ENCODE assay signal across 8 cellular contexts in genomic region chr15:43800286-43801136, GRCh38. TPM values are rescaled to one million over a fixed set of nuclear protein-coding genes. Genes with fewer than 3 reads are reported as not detected.
A peak's percentile ranks its signal among the peaks of the same experiment; 100 is the strongest.
DNase-seq lines count a peak whose midpoint lies in the region; ATAC-seq and TF ChIP-seq lines count a peak whose summit lies in the region.

HYPK (plus strand) TSS chr15:43800599; CDS start chr15:43800623, 24 bp downstream.

- peaks cover 55% of the 10 kb centered on the region for H3K4me1 Mint-ChIP-seq in dendritic cell treated with granulocyte-macrophage colony-stimulating factor and Interleukin-4, amounts not matched to agents 40 ng/mL and 50 ng/mL, for 4 days (ENCODE audit: low read depth)

- H3K27ac Mint-ChIP-seq in dendritic cell treated with granulocyte-macrophage colony-stimulating factor and Interleukin-4, amounts not matched to agents 40 ng/mL and 50 ng/mL, for 4 days = peak within 1 kb of the TSS; percentile 85

- intact Hi-C loops in dendritic cell treated with granulocyte-macrophage colony-stimulating factor and Interleukin-4, amounts not matched to agents 40 ng/mL and 50 ng/mL, for 4 days (cut with micrococcal nuclease) = no loop called here
- intact Hi-C loops in left lung (cut with DNase I) = no loop called here

- TF ChIP-seq CTCF in AG10803 (conservative IDR thresholded peaks at IDR 0.05; ENCODE audit: low read length) (no peak), left lung (IDR thresholded peaks at IDR 0.05) (no peak)

- H3K36me3 Mint-ChIP-seq in dendritic cell treated with granulocyte-macrophage colony-stimulating factor and Interleukin-4, amounts not matched to agents 40 ng/mL and 50 ng/mL, for 4 days (ENCODE audit: low read depth) = peaks cover 97% of the 10 kb centered on the region

- peak; percentile 88 for DNase-seq in AG10803 (ENCODE audit: low read depth)
- peak; percentile 93 for DNase-seq in NCI-H69 (lab: John Stamatoyannopoulos, UW)
- DNase-seq in activated CD4-positive, alpha-beta T cell treated with anti-CD3 and anti-CD28 coated beads, Interleukin-2, amount 50 U/mL, for 1 hour = peak; percentile 90
- DNase-seq in left lung = peak; percentile 95 to 97
- DNase-seq in stimulated activated CD4-positive, alpha-beta T cell treated with anti-CD3 and anti-CD28 coated beads, Interleukin-2, amount 100 ng/mL, for 48 hours = peak; percentile 86 to 87

- no peaks in the 10 kb centered on the region for H3K9me3 ChIP-seq in left lung

- peak within 1 kb of the TSS; percentile 81 to 97 for H3K27ac ChIP-seq in left lung

- peaks cover 12 to 46% of the 10 kb centered on the region in 2 donors for H3K4me1 ChIP-seq in left lung

- no peaks in the 10 kb centered on the region for H3K27me3 Mint-ChIP-seq in dendritic cell treated with granulocyte-macrophage colony-stimulating factor and Interleukin-4, amounts not matched to agents 40 ng/mL and 50 ng/mL, for 4 days

- ATAC-seq in GM19043 (IDR thresholded peaks at IDR 0.05; ENCODE audit: low read depth, unreplicated experiment) (peak; percentile 92), HG03378 (IDR thresholded peaks at IDR 0.05; ENCODE audit: unreplicated experiment) (peak; percentile 61), left lung (peak; percentile 94)

- H3K27me3 ChIP-seq in left lung = no peaks in the 10 kb centered on the region

- peak within 1 kb of the TSS; percentile 99 for H3K4me3 ChIP-seq in AG10803 (ENCODE audit: low read length)
- H3K4me3 ChIP-seq in left lung = peak within 1 kb of the TSS; percentile 86

- H3K9me3 Mint-ChIP-seq in dendritic cell treated with granulocyte-macrophage colony-stimulating factor and Interleukin-4, amounts not matched to agents 40 ng/mL and 50 ng/mL, for 4 days = no peaks in the 10 kb centered on the region

- peak within 1 kb of the TSS; percentile 95 for H3K4me3 Mint-ChIP-seq in dendritic cell treated with granulocyte-macrophage colony-stimulating factor and Interleukin-4, amounts not matched to agents 40 ng/mL and 50 ng/mL, for 4 days

- H3K36me3 ChIP-seq in left lung = peaks cover 0 to 69% of the 10 kb centered on the region in 2 donors

RNA-seq across cellular contexts. Expression of gene HYPK, which starts in this region (rescaled TPM):
- total RNA-seq in left lung = 10 to 100 TPM in 1 of 2 donors, 1 to 10 TPM in 1; 9.2 to 14.1 TPM

Comparison
In these comparisons a context has a peak if more than half of its experiments do, and no peak if none do; other contexts are left out.
1. Peak in every context shown above with its lines: DNase-seq, ATAC-seq, H3K4me3 ChIP-seq and H3K27ac ChIP-seq.